Comparison of ENCODE assay signal across 14 cellular contexts in the genomic region with DNA sequence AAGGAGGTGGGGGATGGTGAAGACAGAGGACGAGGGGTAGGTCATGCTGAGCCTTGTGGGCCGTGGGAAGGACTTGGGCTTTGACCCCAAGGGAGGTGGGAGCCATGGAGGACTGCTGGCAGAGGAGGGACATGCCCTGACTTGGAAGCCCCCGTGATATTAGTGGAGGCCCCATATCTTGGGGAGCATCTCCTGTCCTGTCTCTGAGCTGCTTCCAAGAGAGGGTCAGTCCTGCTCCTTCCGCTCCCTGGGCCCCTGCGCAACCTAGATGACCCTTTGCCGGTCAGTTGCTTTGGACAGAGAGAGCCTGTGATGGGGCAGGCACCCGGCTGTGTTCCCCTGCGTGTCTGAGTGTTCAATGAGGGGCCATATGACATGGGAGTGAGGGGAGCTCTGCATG. TPM values are rescaled to one million over a fixed set of nuclear protein-coding genes. Genes with fewer than 3 reads are reported as not detected.
DNase-seq lines count a peak whose midpoint lies in the region; ATAC-seq, FAIRE-seq and TF ChIP-seq lines count a peak whose summit lies in the region.
"Had no signal": no experiment of that assay in that cellular context is flagged by ENCODE, and none has a peak within 500 bp of the region (broad histone marks: within the 10 kb centered on the region; RNA-seq: fewer than 3 reads in every experiment).

No MANE protein-coding gene starts in this region.

- intact Hi-C loops in body of pancreas (cut with DNase I) (no loop called here), HepG2 (cut with micrococcal nuclease; ENCODE audit: unreplicated experiment) (no loop called here)

- no peak overlapping the region for H3K9ac ChIP-seq in HepG2 (ENCODE audit: insufficient read depth, low read depth, low read length)
- H3K9ac ChIP-seq in skeletal muscle tissue (ENCODE audit: low read depth in 1 of 3, low read length in 3 of 3), result peak overlapping the region in 1 of 3 donors; percentile 40

- TF ChIP-seq RAD21 in HepG2 (CRISPR knock-in tag; IDR thresholded peaks at IDR 0.05), result no peak

- peak; percentile 35 for DNase-seq in GM13976 (ENCODE audit: low spot score)
- DNase-seq in body of pancreas, result no peak
- DNase-seq in HepG2 (ENCODE audit: low spot score), result no peak
- DNase-seq in brain microvascular endothelial cell, result no peak
- no peak for DNase-seq in NAMALWA (ENCODE audit: low spot score)
- DNase-seq in NCI-H446 treated with DMSO at 0.1 percent for 48 hours (lab: John Stamatoyannopoulos, UW), result no peak
- DNase-seq: activated CD8-positive, alpha-beta memory T cell treated with anti-CD3 and anti-CD28 coated beads for 24 hours; natural killer cell had no signal

- TF ChIP-seq EP300 in HepG2 (IDR thresholded peaks at IDR 0.05; ENCODE audit: low read depth in 2 of 2, low read length in 2 of 2), result no peak
- no peak for TF ChIP-seq EP300 in HepG2 (CRISPR knock-in tag; IDR thresholded peaks at IDR 0.05; ENCODE audit: borderline replicate concordance)

- no peak overlapping the region for H3K4me3 Mint-ChIP-seq in activated T-helper 17 cell treated with anti-CD3 and anti-CD28 coated beads, Interleukin-2, amount 50 U/mL, for 72 hours
- H3K4me3 Mint-ChIP-seq: activated naive CD4-positive, alpha-beta T cell treated with anti-CD3 and anti-CD28 coated beads, Interleukin-2, amount 50 U/mL, for 24 hours; natural killer cell had no signal

- 23 to 36% methylated on average over 4 to 7 of the region's 8 CpGs for WGBS in body of pancreas, 2 donors
- 4% methylated on average over 2 of the region's 8 CpGs for WGBS in HepG2 (ENCODE audit: low lambda C conversion rate)

- peak in 1 of 3 donors; percentile 11 for TF ChIP-seq POLR2A in body of pancreas (IDR thresholded peaks at IDR 0.05)
- TF ChIP-seq POLR2A in HepG2 (IDR thresholded peaks at IDR 0.05; ENCODE audit: insufficient read depth in 1 of 2, low read depth in 2 of 2, low read length in 2 of 2), result no peak

- no peak overlapping the region for H3K27ac Mint-ChIP-seq in activated T-helper 17 cell treated with anti-CD3 and anti-CD28 coated beads, Interleukin-2, amount 50 U/mL, for 72 hours
- H3K27ac Mint-ChIP-seq: B cell, natural killer cell had no signal

- H4K20me1 ChIP-seq in HepG2 (ENCODE audit: insufficient read depth, low read length), result no peaks in the 10 kb centered on the region

- BruUV-seq in HepG2 (replicated peaks; lab: Mats Ljungman, UMichigan), result no TSS peak

- no peaks in the 10 kb centered on the region for H3K4me1 Mint-ChIP-seq in activated T-helper 17 cell treated with anti-CD3 and anti-CD28 coated beads, Interleukin-2, amount 50 U/mL, for 72 hours
- H3K4me1 Mint-ChIP-seq: activated naive CD4-positive, alpha-beta T cell treated with anti-CD3 and anti-CD28 coated beads, Interleukin-2, amount 50 U/mL, for 24 hours had no signal

- ATAC-seq in body of pancreas (no peak), HepG2 (no peak)
- no peak for ATAC-seq in activated T-helper 17 cell treated with anti-CD3 and anti-CD28 coated beads, Interleukin-2, amount 50 U/mL, for 72 hours (replicated peaks)
- ATAC-seq: natural killer cell had no signal

- H3K27ac ChIP-seq in body of pancreas (peak overlapping the region; percentile 59 to 83 (median 72)), HepG2 (ENCODE audit: extremely low read length, insufficient read depth, low read length) (no peak overlapping the region), skeletal muscle tissue (ENCODE audit: low read depth, low read length) (peak overlapping the region; percentile 81), brain microvascular endothelial cell (no peak overlapping the region)
- H3K27ac ChIP-seq: colonic mucosa, PC-9 had no signal

- no peak for FAIRE-seq in HepG2 (lab: Jason Lieb, UNC)

- POLR2A ChIA-PET in HepG2 (lab: Yijun Ruan, JAX), result interaction anchor here (0.7 kb wide), 1 partner anchor 54 kb away, joined by 4 read pairs; no protein-coding TSS in a partner anchor

- H3K4me1 ChIP-seq in body of pancreas, result peaks cover 39% of the 10 kb centered on the region
- peaks cover 54% of the 10 kb centered on the region for H3K4me1 ChIP-seq in HepG2 (ENCODE audit: insufficient read depth, low read length)
- H3K4me1 ChIP-seq in skeletal muscle tissue (ENCODE audit: control insufficient read depth in 3 of 3, insufficient read depth in 3 of 3, low read length in 3 of 3), result peaks cover 18 to 33% (median 22%) of the 10 kb centered on the region in 3 donors
- H3K4me1 ChIP-seq: colonic mucosa had no signal

- H2AFZ ChIP-seq in HepG2 (ENCODE audit: low read length), result no peak overlapping the region
- H2AFZ ChIP-seq: PC-9 had no signal

- no peaks in the 10 kb centered on the region for H3K36me3 Mint-ChIP-seq in activated T-helper 17 cell treated with anti-CD3 and anti-CD28 coated beads, Interleukin-2, amount 50 U/mL, for 72 hours (ENCODE audit: low read depth)
- H3K36me3 Mint-ChIP-seq: activated naive CD4-positive, alpha-beta T cell treated with anti-CD3 and anti-CD28 coated beads, Interleukin-2, amount 50 U/mL, for 24 hours; natural killer cell had no signal

- H3K9me3 Mint-ChIP-seq in activated T-helper 17 cell treated with anti-CD3 and anti-CD28 coated beads, Interleukin-2, amount 50 U/mL, for 72 hours, result no peaks in the 10 kb centered on the region
- H3K9me3 Mint-ChIP-seq: activated naive CD4-positive, alpha-beta T cell treated with anti-CD3 and anti-CD28 coated beads, Interleukin-2, amount 50 U/mL, for 24 hours; natural killer cell had no signal

- in situ Hi-C loops in GM13976 (cut with MboI; ENCODE audit: low sequenced_read_pairs, unreplicated experiment), result no loop called here
- in situ Hi-C loops in HepG2 (cut with HindIII; ENCODE audit: extremely low pct_ligation_motif_present, low pct_unique_long_range_greater_than_20kb), result no loop called here
- in situ Hi-C loops in brain microvascular endothelial cell (cut with HindIII; ENCODE audit: low pct_ligation_motif_present, low sequenced_read_pairs), result no loop called here

- H3K36me3 ChIP-seq in body of pancreas (replicated peaks in 1 of 2; ENCODE audit: insufficient read depth in 1 of 2, low read depth in 2 of 2) (no peaks in the 10 kb centered on the region), HepG2 (replicated peaks in 1 of 2; ENCODE audit: control insufficient read depth in 1 of 2, insufficient read depth in 2 of 2, low read length in 2 of 2) (no peaks in the 10 kb centered on the region), skeletal muscle tissue (ENCODE audit: control insufficient read depth in 3 of 3, insufficient read depth in 3 of 3, low read length in 3 of 3) (no peaks in the 10 kb centered on the region), brain microvascular endothelial cell (replicated peaks) (no peaks in the 10 kb centered on the region)
- H3K36me3 ChIP-seq: colonic mucosa had no signal

- no peaks in the 10 kb centered on the region for H3K79me2 ChIP-seq in HepG2 (ENCODE audit: insufficient read depth, low read length)

- peaks cover 17% of the 10 kb centered on the region for H3K27me3 Mint-ChIP-seq in activated T-helper 17 cell treated with anti-CD3 and anti-CD28 coated beads, Interleukin-2, amount 50 U/mL, for 72 hours

- H3K27me3 ChIP-seq in body of pancreas (no peaks in the 10 kb centered on the region), HepG2 (ENCODE audit: control insufficient read depth in 1 of 2, insufficient read depth in 2 of 2, low read length in 2 of 2) (peaks cover 0 to 54% of the 10 kb centered on the region in 2 experiments; a peak in 4 of 5 replicates), skeletal muscle tissue (ENCODE audit: control insufficient read depth in 3 of 3, insufficient read depth in 3 of 3, low read length in 3 of 3) (peaks cover 0 to 6% (median 4%) of the 10 kb centered on the region in 3 donors), brain microvascular endothelial cell (replicated peaks) (peaks cover 17% of the 10 kb centered on the region)
- H3K27me3 ChIP-seq: colonic mucosa had no signal

- H3K4me2 ChIP-seq in HepG2 (ENCODE audit: low read depth, low read length), result peak overlapping the region; percentile 13; the same call in 1 of the 2 replicates
- H3K4me2 ChIP-seq: PC-9 had no signal

- TF ChIP-seq CTCF in GM13976 (IDR thresholded peaks at IDR 0.05; ENCODE audit: borderline replicate concordance, control extremely low read depth, extremely low read depth, insufficient read depth, missing control alignments) (no peak), body of pancreas (IDR thresholded peaks at IDR 0.05) (no peak), HepG2 (CRISPR knock-in tag; IDR thresholded peaks at IDR 0.05) (no peak), brain microvascular endothelial cell (IDR thresholded peaks at IDR 0.05; ENCODE audit: low read depth, low read length, missing control alignments) (no peak)

- H3K4me3 ChIP-seq in body of pancreas, result no peak overlapping the region
- peak overlapping the region in 1 of 3 experiments; percentile 6; a peak in 1 of 6 replicates for H3K4me3 ChIP-seq in HepG2 (replicated peaks in 1 of 3; ENCODE audit: insufficient read depth in 1 of 3, low read depth in 2 of 3, low read length in 3 of 3)
- H3K4me3 ChIP-seq in skeletal muscle tissue (ENCODE audit: low read length in 3 of 3), result no peak overlapping the region
- no peak overlapping the region for H3K4me3 ChIP-seq in brain microvascular endothelial cell (ENCODE audit: low read depth, low read length)
- H3K4me3 ChIP-seq: colonic mucosa, PC-9 had no signal

- CTCF ChIA-PET in HepG2 (lab: Yijun Ruan, JAX; ENCODE audit: low intra/inter-chr PET ratio, low total read pairs), result no interaction called here

- H3K9me3 ChIP-seq in body of pancreas (no peaks in the 10 kb centered on the region), HepG2 (ENCODE audit: low read length) (no peaks in the 10 kb centered on the region), skeletal muscle tissue (ENCODE audit: control insufficient read depth in 3 of 3, low read length in 3 of 3) (no peaks in the 10 kb centered on the region)
- H3K9me3 ChIP-seq: colonic mucosa had no signal

RNA-seq across cellular contexts. Expression of a gene that starts 5.2 kb away (rescaled TPM):
- total RNA-seq in body of pancreas, result under 1 TPM in 1 of 2 donors, not detected in 1; 0.33 TPM
- total RNA-seq in HepG2 (2016; rRNA removed; fragmentation: Illumina TruSeq; extraction: Trizol), result 0.24 and 0.28 TPM in 2 replicates
- total RNA-seq in HepG2 (2016; cell fraction: cytosol; rRNA removed; fragmentation: Illumina TruSeq; extraction: Trizol; ENCODE audit: low read depth), result not detected in 2 replicates
- 0.06 TPM in 1 of 2 replicates, not detected in the other for total RNA-seq in HepG2 (2016; cell fraction: insoluble cytoplasmic fraction; rRNA removed; fragmentation: Illumina TruSeq; extraction: Trizol)
- total RNA-seq in HepG2 (2016; cell fraction: membrane; rRNA removed; fragmentation: Illumina TruSeq; extraction: Trizol), result not detected in 2 replicates
- total RNA-seq in HepG2 (2016; cell fraction: nucleus; rRNA removed; fragmentation: Illumina TruSeq; extraction: Trizol), result not detected in 2 replicates
- 5.5 and 6.4 TPM in 2 replicates for polyA plus RNA-seq in HepG2 (2011; rRNA removed)
- 4.2 TPM in 2 replicates for polyA plus RNA-seq in HepG2 (2011; cell fraction: cytosol; rRNA removed)
- polyA plus RNA-seq in HepG2 (2011; cell fraction: nucleus; rRNA removed), result 18.3 and 20.1 TPM in 2 replicates
- polyA plus RNA-seq in HepG2 (2012), result 1.5 and 1.9 TPM in 2 replicates
- 0.19 and 0.32 TPM in 2 replicates for polyA plus RNA-seq in HepG2 (2016; cell fraction: cytosol; fragmentation: Illumina TruSeq; extraction: Trizol; ENCODE audit: low read depth)
- not detected in 2 replicates for polyA plus RNA-seq in HepG2 (2016; cell fraction: insoluble cytoplasmic fraction; fragmentation: Illumina TruSeq; extraction: Trizol; ENCODE audit: low read depth)
- polyA plus RNA-seq in HepG2 (2016; cell fraction: membrane; fragmentation: Illumina TruSeq; extraction: Trizol; ENCODE audit: low read depth), result not detected in 2 replicates
- 1.00 TPM in 1 of 2 replicates, not detected in the other for polyA plus RNA-seq in HepG2 (2016; cell fraction: nucleus; fragmentation: Illumina TruSeq; extraction: Trizol; ENCODE audit: insufficient read depth, low read depth)
- polyA minus RNA-seq in HepG2 (2011; rRNA and poly(A)+ RNA removed; ENCODE audit: low replicate concordance), result 4.2 and 4.9 TPM in 2 replicates
- polyA minus RNA-seq in HepG2 (2011; cell fraction: cytosol; rRNA and poly(A)+ RNA removed), result 2.4 TPM in 1 of 2 replicates, not detected in the other
- polyA minus RNA-seq in HepG2 (2011; cell fraction: nucleus; rRNA and poly(A)+ RNA removed), result 3.2 and 5.0 TPM in 2 replicates
- not detected for total RNA-seq in skeletal muscle tissue
- 1 to 10 TPM; 4.1 to 4.2 TPM for total RNA-seq in activated T-helper 17 cell treated with anti-CD3 and anti-CD28 coated beads, Interleukin-2, amount 50 U/mL, for 72 hours

RNA-seq across cellular contexts. Expression of a gene that starts 37.8 kb away (rescaled TPM):
- total RNA-seq in body of pancreas (1 to 10 TPM; 3.3 to 6.2 TPM), HepG2 (2016; rRNA removed; fragmentation: Illumina TruSeq; extraction: Trizol) (11.5 and 12.6 TPM in 2 replicates), skeletal muscle tissue (8.4 TPM)
- 2.9 and 3.5 TPM in 2 replicates for total RNA-seq in HepG2 (2016; cell fraction: cytosol; rRNA removed; fragmentation: Illumina TruSeq; extraction: Trizol; ENCODE audit: low read depth)
- total RNA-seq in HepG2 (2016; cell fraction: insoluble cytoplasmic fraction; rRNA removed; fragmentation: Illumina TruSeq; extraction: Trizol), result 10.1 and 13.6 TPM in 2 replicates
- 7.1 and 7.2 TPM in 2 replicates for total RNA-seq in HepG2 (2016; cell fraction: membrane; rRNA removed; fragmentation: Illumina TruSeq; extraction: Trizol)
- 8.2 and 9.0 TPM in 2 replicates for total RNA-seq in HepG2 (2016; cell fraction: nucleus; rRNA removed; fragmentation: Illumina TruSeq; extraction: Trizol)
- 7.1 and 7.8 TPM in 2 replicates for polyA plus RNA-seq in HepG2 (2011; rRNA removed)
- polyA plus RNA-seq in HepG2 (2011; cell fraction: cytosol; rRNA removed), result 3.6 and 5.6 TPM in 2 replicates
- polyA plus RNA-seq in HepG2 (2011; cell fraction: nucleus; rRNA removed), result 5.3 and 7.8 TPM in 2 replicates
- polyA plus RNA-seq in HepG2 (2012), result 5.3 and 5.9 TPM in 2 replicates
- polyA plus RNA-seq in HepG2 (2016; cell fraction: cytosol; fragmentation: Illumina TruSeq; extraction: Trizol; ENCODE audit: low read depth), result 0.84 and 1.0 TPM in 2 replicates
- 9.3 and 9.6 TPM in 2 replicates for polyA plus RNA-seq in HepG2 (2016; cell fraction: insoluble cytoplasmic fraction; fragmentation: Illumina TruSeq; extraction: Trizol; ENCODE audit: low read depth)
- polyA plus RNA-seq in HepG2 (2016; cell fraction: membrane; fragmentation: Illumina TruSeq; extraction: Trizol; ENCODE audit: low read depth), result 2.7 and 2.9 TPM in 2 replicates
- polyA plus RNA-seq in HepG2 (2016; cell fraction: nucleus; fragmentation: Illumina TruSeq; extraction: Trizol; ENCODE audit: insufficient read depth, low read depth), result 14.6 and 16.9 TPM in 2 replicates
- polyA minus RNA-seq in HepG2 (2011; rRNA and poly(A)+ RNA removed; ENCODE audit: low replicate concordance), result 6.2 and 7.9 TPM in 2 replicates
- polyA minus RNA-seq in HepG2 (2011; cell fraction: cytosol; rRNA and poly(A)+ RNA removed), result 2.5 and 5.3 TPM in 2 replicates
- polyA minus RNA-seq in HepG2 (2011; cell fraction: nucleus; rRNA and poly(A)+ RNA removed), result 5.7 and 10.9 TPM in 2 replicates
- total RNA-seq in activated T-helper 17 cell treated with anti-CD3 and anti-CD28 coated beads, Interleukin-2, amount 50 U/mL, for 72 hours, result 1 to 10 TPM; 4.7 to 4.9 TPM

RNA-seq across cellular contexts. Expression of a gene that starts 46.5 kb away (rescaled TPM):
- total RNA-seq in body of pancreas (10 to 100 TPM; 34.5 to 45.2 TPM), HepG2 (2016; rRNA removed; fragmentation: Illumina TruSeq; extraction: Trizol) (0.07 TPM in 1 of 2 replicates, not detected in the other), skeletal muscle tissue (9.4 TPM)
- total RNA-seq in HepG2 (2016; cell fraction: cytosol; rRNA removed; fragmentation: Illumina TruSeq; extraction: Trizol; ENCODE audit: low read depth), result not detected in 2 replicates
- total RNA-seq in HepG2 (2016; cell fraction: insoluble cytoplasmic fraction; rRNA removed; fragmentation: Illumina TruSeq; extraction: Trizol), result not detected in 2 replicates
- total RNA-seq in HepG2 (2016; cell fraction: membrane; rRNA removed; fragmentation: Illumina TruSeq; extraction: Trizol), result 0.14 and 0.15 TPM in 2 replicates
- not detected in 2 replicates for total RNA-seq in HepG2 (2016; cell fraction: nucleus; rRNA removed; fragmentation: Illumina TruSeq; extraction: Trizol)
- polyA plus RNA-seq in HepG2 (2011; rRNA removed), result 0.72 and 0.81 TPM in 2 replicates
- 0.21 and 0.25 TPM in 2 replicates for polyA plus RNA-seq in HepG2 (2011; cell fraction: cytosol; rRNA removed)
- polyA plus RNA-seq in HepG2 (2011; cell fraction: nucleus; rRNA removed), result 1.8 and 1.9 TPM in 2 replicates
- 0.67 and 0.75 TPM in 2 replicates for polyA plus RNA-seq in HepG2 (2012)
- polyA plus RNA-seq in HepG2 (2016; cell fraction: cytosol; fragmentation: Illumina TruSeq; extraction: Trizol; ENCODE audit: low read depth), result 0.19 and 0.40 TPM in 2 replicates
- polyA plus RNA-seq in HepG2 (2016; cell fraction: insoluble cytoplasmic fraction; fragmentation: Illumina TruSeq; extraction: Trizol; ENCODE audit: low read depth), result 0.13 TPM in 1 of 2 replicates, not detected in the other
- 0.23 and 0.82 TPM in 2 replicates for polyA plus RNA-seq in HepG2 (2016; cell fraction: membrane; fragmentation: Illumina TruSeq; extraction: Trizol; ENCODE audit: low read depth)
- 0.56 TPM in 1 of 2 replicates, not detected in the other for polyA plus RNA-seq in HepG2 (2016; cell fraction: nucleus; fragmentation: Illumina TruSeq; extraction: Trizol; ENCODE audit: insufficient read depth, low read depth)
- polyA minus RNA-seq in HepG2 (2011; rRNA and poly(A)+ RNA removed; ENCODE audit: low replicate concordance), result 1.3 and 12.9 TPM in 2 replicates
- 0.35 and 0.89 TPM in 2 replicates for polyA minus RNA-seq in HepG2 (2011; cell fraction: cytosol; rRNA and poly(A)+ RNA removed)
- 0.77 TPM in 1 of 2 replicates, not detected in the other for polyA minus RNA-seq in HepG2 (2011; cell fraction: nucleus; rRNA and poly(A)+ RNA removed)
- 1 to 10 TPM; 2.5 to 3.5 TPM for total RNA-seq in activated T-helper 17 cell treated with anti-CD3 and anti-CD28 coated beads, Interleukin-2, amount 50 U/mL, for 72 hours

Comparison
In these comparisons a context has a peak if more than half of its experiments do, and no peak if none do; other contexts are left out.
1. H3K27ac ChIP-seq: peak in body of pancreas (4 of 4) and skeletal muscle tissue (single experiment); none in HepG2 (single experiment) and brain microvascular endothelial cell (single experiment).